In genomic region chr4:176320340-176320975, GRCh38 we compare ENCODE assay signal across 8 cellular contexts. TPM values are rescaled to one million over a fixed set of nuclear protein-coding genes. Genes with fewer than 3 reads are reported as not detected.
A peak's percentile ranks its signal among the peaks of the same experiment; 100 is the strongest.
DNase-seq lines count a peak whose midpoint lies in the region; ATAC-seq and TF ChIP-seq lines count a peak whose summit lies in the region.

No MANE protein-coding gene starts in this region.

- H3K4me3 ChIP-seq in colonic mucosa (peak overlapping the region; percentile 76), left lung (peak overlapping the region; percentile 82 to 83)

- TF ChIP-seq CTCF in colonic mucosa (IDR thresholded peaks at IDR 0.05) (no peak), left lung (IDR thresholded peaks at IDR 0.05) (no peak)

- ATAC-seq in GM18508 (IDR thresholded peaks at IDR 0.05; ENCODE audit: insufficient read depth, unreplicated experiment) (peak; percentile 71), HG02981 (IDR thresholded peaks at IDR 0.05; ENCODE audit: unreplicated experiment) (peak; percentile 74), left lung (peak; percentile 90)

- peak overlapping the region; percentile 64 to 97 for H3K9ac ChIP-seq in colonic mucosa (ENCODE audit: low read depth in 2 of 2, low read length in 2 of 2)

- H3K36me3 ChIP-seq in colonic mucosa (no peaks in the 10 kb centered on the region), left lung (no peaks in the 10 kb centered on the region)

- peaks cover 3% of the 10 kb centered on the region for H3K4me1 ChIP-seq in colonic mucosa
- H3K4me1 ChIP-seq in left lung, result peaks cover 15 to 49% of the 10 kb centered on the region in 2 donors

- H3K9me3 ChIP-seq in colonic mucosa (no peaks in the 10 kb centered on the region), left lung (no peaks in the 10 kb centered on the region)

- H3K27me3 ChIP-seq in colonic mucosa (no peaks in the 10 kb centered on the region), left lung (no peaks in the 10 kb centered on the region)

- intact Hi-C loops in colonic mucosa (cut with DNase I) (loop anchor here (10.0 kb wide), 1 partner anchor 126 kb away; the partner anchor contains the start of gene SPATA4), left lung (cut with DNase I) (no loop called here)

- DNase-seq in A172 (ENCODE audit: low spot score), result peak; percentile 44
- peak; percentile 72 for DNase-seq in NCI-H2227 (lab: John Stamatoyannopoulos, UW; ENCODE audit: unreplicated experiment)
- DNase-seq in activated CD4-positive, alpha-beta T cell treated with anti-CD3 and anti-CD28 coated beads for 4 hours, result peak; percentile 89 to 90
- peak; percentile 88 for DNase-seq in colonic mucosa
- peak; percentile 94 to 98 for DNase-seq in left lung
- DNase-seq in stimulated activated CD4-positive, alpha-beta T cell treated with anti-CD3 and anti-CD28 coated beads, Interleukin-2, amount 100 ng/mL, for 24 hours, result peak; percentile 90 to 91

- peak overlapping the region; percentile 99 for H3K27ac ChIP-seq in colonic mucosa
- peak overlapping the region; percentile 97 to 99 for H3K27ac ChIP-seq in left lung

RNA-seq across cellular contexts. Expression of gene SPCS3, which starts 0.7 kb away (rescaled TPM):
- 52.4 and 69.4 TPM in 2 replicates for total RNA-seq in A172 (2014; rRNA removed; shearing (Covaris generic))
- total RNA-seq in colonic mucosa (100 to 1,000 TPM; 116 to 147 TPM), left lung (100 to 1,000 TPM; 137 to 203 TPM)

RNA-seq across cellular contexts. Expression of gene ASB5, which starts 51.4 kb away (rescaled TPM):
- total RNA-seq in A172 (2014; rRNA removed; shearing (Covaris generic)), result 0.12 and 0.19 TPM in 2 replicates
- total RNA-seq in colonic mucosa, result 1 to 10 TPM in 1 of 2 donors, not detected in 1; 1.7 TPM
- total RNA-seq in left lung, result not detected

Comparison
In these comparisons a context has a peak if more than half of its experiments do, and no peak if none do; other contexts are left out.
1. Peak in every context shown above with its lines: DNase-seq, ATAC-seq, H3K4me3 ChIP-seq and H3K27ac ChIP-seq.
2. DNase-seq: peak in every context shown above with its lines; median percentile 96 in left lung; 90 in stimulated activated CD4-positive, alpha-beta T cell treated with anti-CD3 and anti-CD28 coated beads, Interleukin-2, amount 100 ng/mL, for 24 hours; 90 in activated CD4-positive, alpha-beta T cell treated with anti-CD3 and anti-CD28 coated beads for 4 hours; 88 in colonic mucosa; 72 in NCI-H2227; 44 in A172.